8 cellular contexts compared by ENCODE assay signal in the genomic region with DNA sequence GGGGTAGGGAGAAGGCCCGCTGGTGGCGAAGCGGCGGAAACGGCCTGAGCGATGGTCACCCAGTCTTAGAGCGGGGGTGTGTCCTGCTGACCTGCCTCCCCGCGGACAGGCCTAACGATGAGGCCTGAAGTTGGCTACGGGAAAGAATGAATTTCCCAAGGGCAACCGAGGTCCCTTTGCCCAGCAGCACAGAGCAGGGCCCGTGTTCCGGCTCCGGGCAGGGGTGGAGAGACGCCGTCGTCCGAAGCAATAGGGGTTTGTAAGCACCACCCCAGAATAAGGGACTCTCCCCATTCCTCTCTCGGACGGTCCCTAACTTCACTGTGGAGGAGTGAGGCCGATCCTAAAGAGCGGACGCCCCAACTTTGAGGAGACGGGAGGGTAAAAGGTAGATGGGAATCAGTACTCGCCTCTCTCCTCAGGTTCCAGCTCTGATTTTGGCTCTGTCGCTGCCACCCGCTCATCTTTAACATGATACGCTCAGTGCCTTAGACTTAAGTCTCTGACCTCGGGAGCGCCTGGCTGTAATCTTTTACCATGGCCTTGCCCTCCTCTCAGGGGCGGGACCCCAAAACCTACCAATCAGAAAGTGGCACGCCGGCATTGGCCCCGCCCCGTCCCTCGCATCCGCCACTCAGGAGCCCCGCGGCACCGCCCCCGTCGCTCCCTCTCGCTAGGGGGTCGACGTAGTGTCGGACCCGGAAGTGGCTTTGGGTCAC. TPM values are rescaled to one million over a fixed set of nuclear protein-coding genes. Genes with fewer than 3 reads are reported as not detected.
DNase-seq lines count a peak whose midpoint lies in the region; ATAC-seq lines count a peak whose summit lies in the region.

A gene with protein sequence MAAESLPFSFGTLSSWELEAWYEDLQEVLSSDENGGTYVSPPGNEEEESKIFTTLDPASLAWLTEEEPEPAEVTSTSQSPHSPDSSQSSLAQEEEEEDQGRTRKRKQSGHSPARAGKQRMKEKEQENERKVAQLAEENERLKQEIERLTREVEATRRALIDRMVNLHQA (minus strand): TSS at position 507 of the 719 bp plus-strand sequence. CDS start 3,108 bp downstream, outside the sequence.

- peaks cover 17% of the 10 kb centered on the region for H3K36me3 ChIP-seq in mesendoderm (ENCODE audit: control insufficient read depth, insufficient read depth, low read length)

- peak within 1 kb of the TSS; percentile 1 for H2BK5ac ChIP-seq in mesendoderm (ENCODE audit: low read length)

- peaks cover 85% of the 10 kb centered on the region for H3K36me3 Mint-ChIP-seq in effector memory CD8-positive, alpha-beta T cell (ENCODE audit: insufficient read depth)

- H3K79me2 ChIP-seq in mesendoderm (ENCODE audit: control insufficient read depth, insufficient read depth, low read length), result peaks cover 5% of the 10 kb centered on the region

- no peak within 1 kb of the TSS for H2AK5ac ChIP-seq in mesendoderm (ENCODE audit: low read length)

- H3K79me1 ChIP-seq in mesendoderm (ENCODE audit: low read length), result peaks cover 11% of the 10 kb centered on the region

- H3K4me1 Mint-ChIP-seq in effector memory CD8-positive, alpha-beta T cell (ENCODE audit: low read depth in 2 of 2), result peaks cover 56 to 58% of the 10 kb centered on the region in 2 donors

- peak within 1 kb of the TSS; percentile 92 for H4K8ac ChIP-seq in mesendoderm (ENCODE audit: low read depth, low read length)

- H2BK15ac ChIP-seq in mesendoderm (replicated peaks; ENCODE audit: low read depth), result no peak within 1 kb of the TSS

- H3K18ac ChIP-seq in mesendoderm (ENCODE audit: low read length), result peak within 1 kb of the TSS; percentile 33

- peak within 1 kb of the TSS; percentile 67 for H3K4me3 ChIP-seq in mesendoderm (ENCODE audit: low read length)

- peak within 1 kb of the TSS; percentile 90 for H3K56ac ChIP-seq in mesendoderm (ENCODE audit: low read length)

- H3K27ac ChIP-seq in mesendoderm (ENCODE audit: low read depth, low read length), result peak within 1 kb of the TSS; percentile 86

- H3K4me3 Mint-ChIP-seq in effector memory CD8-positive, alpha-beta T cell, result peak within 1 kb of the TSS; percentile 97 to 98

- H3K4ac ChIP-seq in mesendoderm (ENCODE audit: low read depth, low read length), result peak within 1 kb of the TSS; percentile 6

- DNase-seq in COLO668 (lab: John Stamatoyannopoulos, UW; ENCODE audit: unreplicated experiment), result peak; percentile 34
- peak; percentile 32 to 99 (median 98) for DNase-seq in HUDEP-2 (lab: John Stamatoyannopoulos, UW; ENCODE audit: unreplicated experiment in 76 of 76)
- DNase-seq in NOMO-1 treated with dmso at 0.1 percent for 144 hours (lab: John Stamatoyannopoulos, UW; ENCODE audit: unreplicated experiment), result peak; percentile 93
- DNase-seq in activated CD8-positive, alpha-beta memory T cell treated with anti-CD3 and anti-CD28 coated beads for 48 hours (ENCODE audit: low read depth in 2 of 3, low spot score in 2 of 3), result peak; percentile 97 to 100 (median 98)
- DNase-seq in effector memory CD8-positive, alpha-beta T cell, result peak; percentile 99
- peak; percentile 99 for DNase-seq in mesendoderm
- DNase-seq in stimulated activated CD8-positive, alpha-beta memory T cell treated with anti-CD3 and anti-CD28 coated beads, Interleukin-12 subunit alpha, Interleukin-12 subunit beta, amount 100 ng/mL, for 4 hours (ENCODE audit: low read depth), result peak; percentile 100

- no peaks in the 10 kb centered on the region for H3K27me3 ChIP-seq in mesendoderm (ENCODE audit: insufficient read depth, low read length, poor library complexity)

- peaks cover 9% of the 10 kb centered on the region for H3K4me1 ChIP-seq in mesendoderm (ENCODE audit: control insufficient read depth, low read depth, low read length)

- H3K4me2 ChIP-seq in mesendoderm (ENCODE audit: low read length), result peak within 1 kb of the TSS; percentile 85

- peak within 1 kb of the TSS; percentile 19 for H2BK120ac ChIP-seq in mesendoderm (ENCODE audit: low read depth, low read length)

- no CpG with 5 or more reads among the region's 48 CpGs for WGBS in mesendoderm (ENCODE audit: extremely low coverage, insufficient coverage, low lambda C conversion rate)

- H4K5ac ChIP-seq in mesendoderm (ENCODE audit: low read length), result no peak within 1 kb of the TSS

- H3K9me3 Mint-ChIP-seq in effector memory CD8-positive, alpha-beta T cell, result no peaks in the 10 kb centered on the region

- H3K27me3 Mint-ChIP-seq in effector memory CD8-positive, alpha-beta T cell, result no peaks in the 10 kb centered on the region

- peak within 1 kb of the TSS; percentile 88 for H3K9ac ChIP-seq in mesendoderm (ENCODE audit: low read length)

- peak within 1 kb of the TSS; percentile 70 for H3K23ac ChIP-seq in mesendoderm (ENCODE audit: low read length)

- peak within 1 kb of the TSS; percentile 99 for H3K27ac Mint-ChIP-seq in effector memory CD8-positive, alpha-beta T cell

- peak; percentile 65 for ATAC-seq in GM21381 (IDR thresholded peaks at IDR 0.05; ENCODE audit: unreplicated experiment)
- ATAC-seq in effector memory CD8-positive, alpha-beta T cell (replicated peaks), result peak; percentile 71

RNA-seq across cellular contexts. Expression of the gene that starts here (rescaled TPM):
- 8.2 TPM for polyA plus RNA-seq in mesendoderm (2013, experiment 1 of 2)
- 7.6 TPM for polyA plus RNA-seq in mesendoderm (2013, experiment 2 of 2)

Comparison
In these comparisons a context has a peak if more than half of its experiments do, and no peak if none do; other contexts are left out.
1. Peak in every context shown above with its lines: DNase-seq, ATAC-seq, H3K4me3 ChIP-seq and H3K27ac ChIP-seq.
2. DNase-seq: peak in every context shown above with its lines; median percentile 100 in stimulated activated CD8-positive, alpha-beta memory T cell treated with anti-CD3 and anti-CD28 coated beads, Interleukin-12 subunit alpha, Interleukin-12 subunit beta, amount 100 ng/mL, for 4 hours; 99 in effector memory CD8-positive, alpha-beta T cell; 99 in mesendoderm; 98 in HUDEP-2; 98 in activated CD8-positive, alpha-beta memory T cell treated with anti-CD3 and anti-CD28 coated beads for 48 hours; 93 in NOMO-1 treated with dmso at 0.1 percent for 144 hours; 34 in COLO668.